1 cellular context compared by ENCODE assay signal in genomic region chr1:119613769-119614358, GRCh38.
TF ChIP-seq lines count a peak whose summit lies in the region.

No MANE protein-coding gene starts in this region.

TF ChIP-seq in HepG2, 621 proteins besides CTCF, POLR2A, EP300 and RAD21 (continued from another document):
- TF ChIP-seq ATF6 (CRISPR knock-in tag; conservative IDR thresholded peaks at IDR 0.05) (no peak), KDM4B (CRISPR knock-in tag; IDR thresholded peaks at IDR 0.05) (no peak), PAXIP1 (CRISPR knock-in tag; conservative IDR thresholded peaks at IDR 0.05) (no peak), BATF2 (CRISPR knock-in tag; IDR thresholded peaks at IDR 0.05) (no peak), ZNF256 (CRISPR knock-in tag; conservative IDR thresholded peaks at IDR 0.05) (no peak), ISX (CRISPR knock-in tag; conservative IDR thresholded peaks at IDR 0.05) (no peak), MXD4 (CRISPR knock-in tag; IDR thresholded peaks at IDR 0.05) (no peak), CREB1 (IDR thresholded peaks at IDR 0.05) (no peak), CREB1 (CRISPR knock-in tag; IDR thresholded peaks at IDR 0.05) (no peak), ZNF773 (CRISPR knock-in tag; IDR thresholded peaks at IDR 0.05; ENCODE audit: borderline replicate concordance) (no peak), BRD4 (CRISPR knock-in tag; IDR thresholded peaks at IDR 0.05) (no peak), NR2F2 (IDR thresholded peaks at IDR 0.05; ENCODE audit: borderline replicate concordance, low read depth) (no peak), ZNF703 (CRISPR knock-in tag; IDR thresholded peaks at IDR 0.05; ENCODE audit: borderline replicate concordance) (no peak), RBM39 (IDR thresholded peaks at IDR 0.05; ENCODE audit: low read depth, low read length, poor library complexity, severe bottlenecking) (no peak), ARID2 (CRISPR knock-in tag; IDR thresholded peaks at IDR 0.05; ENCODE audit: borderline replicate concordance) (no peak), GRHL1 (CRISPR knock-in tag; conservative IDR thresholded peaks at IDR 0.05) (no peak), ZNF432 (CRISPR knock-in tag; IDR thresholded peaks at IDR 0.05; ENCODE audit: borderline replicate concordance) (no peak), TAF15 (IDR thresholded peaks at IDR 0.05; ENCODE audit: low read depth, low read length, poor library complexity, severe bottlenecking) (no peak), HNF1A (IDR thresholded peaks at IDR 0.05; ENCODE audit: low read depth) (no peak), HNF1A (CRISPR knock-in tag; IDR thresholded peaks at IDR 0.05; ENCODE audit: borderline replicate concordance) (no peak), DRAP1 (CRISPR knock-in tag; IDR thresholded peaks at IDR 0.05) (no peak), ZNF292 (CRISPR knock-in tag; IDR thresholded peaks at IDR 0.05; ENCODE audit: borderline replicate concordance, low read depth) (no peak), HMGXB4 (CRISPR knock-in tag; IDR thresholded peaks at IDR 0.05; ENCODE audit: borderline replicate concordance in 1 of 2, low read depth in 1 of 2) (peak; percentile 37 to 56; a peak in 1 of 4 replicates), ZFX (CRISPR knock-in tag; IDR thresholded peaks at IDR 0.05; ENCODE audit: low read depth) (peak; percentile 30; the same call in 1 of the 2 replicates), HDAC6 (IDR thresholded peaks at IDR 0.05; ENCODE audit: low read depth, low read length) (no peak), ZNF20 (CRISPR knock-in tag; IDR thresholded peaks at IDR 0.05) (no peak), THAP11 (CRISPR knock-in tag; IDR thresholded peaks at IDR 0.05) (0 out of 2 replicates have a peak, but pooled peaks have one; percentile 30), U2AF2 (IDR thresholded peaks at IDR 0.05; ENCODE audit: low read depth, low read length) (no peak), ZSCAN21 (CRISPR knock-in tag; IDR thresholded peaks at IDR 0.05; ENCODE audit: borderline replicate concordance) (no peak), HNF1B (CRISPR knock-in tag; IDR thresholded peaks at IDR 0.05) (0 out of 2 replicates have a peak, but pooled peaks have one; percentile 28), ZNF205 (CRISPR knock-in tag; IDR thresholded peaks at IDR 0.05) (no peak), STAG1 (CRISPR knock-in tag; IDR thresholded peaks at IDR 0.05) (peak; percentile 94), ZNF143 (CRISPR knock-in tag; IDR thresholded peaks at IDR 0.05) (no peak), NR0B2 (CRISPR knock-in tag; IDR thresholded peaks at IDR 0.05) (no peak), PATZ1 (CRISPR knock-in tag; IDR thresholded peaks at IDR 0.05) (no peak), ZNF33B (CRISPR knock-in tag; IDR thresholded peaks at IDR 0.05) (no peak)
